In genomic region chr13:113951246-113951999, GRCh38 we compare ENCODE assay signal across 8 cellular contexts. TPM values are rescaled to one million over a fixed set of nuclear protein-coding genes. Genes with fewer than 3 reads are reported as not detected.
DNase-seq lines count a peak whose midpoint lies in the region; ATAC-seq and TF ChIP-seq lines count a peak whose summit lies in the region.

No MANE protein-coding gene starts in this region.

- peaks cover 8% of the 10 kb centered on the region for H3K36me3 ChIP-seq in fibroblast of lung (ENCODE audit: control insufficient read depth, insufficient read depth, low read length)
- H3K36me3 ChIP-seq in naive thymus-derived CD4-positive, alpha-beta T cell (ENCODE audit: control insufficient read depth in 2 of 3, insufficient read depth in 3 of 3, low read length in 3 of 3), result peaks cover 0 to 38% (median 16%) of the 10 kb centered on the region in 3 experiments

- no peak overlapping the region for H3K4me3 ChIP-seq in fibroblast of lung (replicated peaks in 1 of 4; ENCODE audit: control extremely low read depth in 1 of 4, insufficient read depth in 1 of 4, low read depth in 3 of 4, low read length in 4 of 4)
- H3K4me3 ChIP-seq in naive thymus-derived CD4-positive, alpha-beta T cell (ENCODE audit: low read length), result no peak overlapping the region

- peaks cover 13 to 24% (median 19%) of the 10 kb centered on the region in 5 donors for H3K36me3 Mint-ChIP-seq in naive thymus-derived CD4-positive, alpha-beta T cell

- H3K27ac Mint-ChIP-seq in naive thymus-derived CD4-positive, alpha-beta T cell, result peak overlapping the region in 1 of 9 donors; percentile 19
- H3K27ac Mint-ChIP-seq in stimulated activated naive CD8-positive, alpha-beta T cell treated with anti-CD3 and anti-CD28 coated beads, Interleukin-15, amount 100 ng/mL, for 72 hours, result peak overlapping the region in 1 of 2 donors; percentile 59

- CTCF ChIA-PET in HEK293T (lab: Yijun Ruan, JAX), result interaction anchor here (0.6 kb wide), 1 partner anchor 273 kb away, joined by 3 read pairs; no protein-coding TSS in a partner anchor
- CTCF ChIA-PET in naive thymus-derived CD4-positive, alpha-beta T cell (lab: Charles Lee), result no interaction called here

- no peaks in the 10 kb centered on the region for H3K27me3 Mint-ChIP-seq in naive thymus-derived CD4-positive, alpha-beta T cell
- H3K27me3 Mint-ChIP-seq in stimulated activated naive CD8-positive, alpha-beta T cell treated with anti-CD3 and anti-CD28 coated beads, Interleukin-15, amount 100 ng/mL, for 72 hours, result no peaks in the 10 kb centered on the region

- peaks cover 5 to 21% (median 11%) of the 10 kb centered on the region in 7 donors for H3K4me1 Mint-ChIP-seq in naive thymus-derived CD4-positive, alpha-beta T cell
- peaks cover 42% of the 10 kb centered on the region for H3K4me1 Mint-ChIP-seq in stimulated activated naive CD8-positive, alpha-beta T cell treated with anti-CD3 and anti-CD28 coated beads, Interleukin-15, amount 100 ng/mL, for 72 hours

- intact Hi-C loops in naive thymus-derived CD4-positive, alpha-beta T cell (cut with micrococcal nuclease), result loop anchor here (1.0 to 2.0 kb wide), 2 partner anchors 159 to 275 kb away; no protein-coding TSS in a partner anchor

- H3K27ac ChIP-seq in fibroblast of lung (ENCODE audit: insufficient read depth, low read length), result no peak overlapping the region
- H3K27ac ChIP-seq in naive thymus-derived CD4-positive, alpha-beta T cell (ENCODE audit: low read depth, low read length), result no peak overlapping the region

- peak overlapping the region in 2 of 10 donors; percentile 34 to 45 for H3K4me3 Mint-ChIP-seq in naive thymus-derived CD4-positive, alpha-beta T cell
- H3K4me3 Mint-ChIP-seq in stimulated activated naive CD8-positive, alpha-beta T cell treated with anti-CD3 and anti-CD28 coated beads, Interleukin-15, amount 100 ng/mL, for 72 hours, result peak overlapping the region in 1 of 2 donors; percentile 52

- no peaks in the 10 kb centered on the region for H3K9me3 ChIP-seq in fibroblast of lung (ENCODE audit: control insufficient read depth, insufficient read depth, low read depth, low read length)
- peaks cover 0 to 3% (median 0%) of the 10 kb centered on the region in 3 experiments for H3K9me3 ChIP-seq in naive thymus-derived CD4-positive, alpha-beta T cell (ENCODE audit: control insufficient read depth in 2 of 3, low read length in 3 of 3)

- no peaks in the 10 kb centered on the region for H3K79me2 ChIP-seq in fibroblast of lung (ENCODE audit: control insufficient read depth, insufficient read depth, low read length)

- H4K20me1 ChIP-seq in fibroblast of lung (ENCODE audit: control insufficient read depth, extremely low read depth, insufficient read depth, low read length), result no peaks in the 10 kb centered on the region

- H3K27me3 ChIP-seq in fibroblast of lung (ENCODE audit: control insufficient read depth, insufficient read depth, low read length), result no peaks in the 10 kb centered on the region
- H3K27me3 ChIP-seq in naive thymus-derived CD4-positive, alpha-beta T cell (ENCODE audit: control insufficient read depth in 2 of 2, insufficient read depth in 2 of 2, low read length in 2 of 2), result no peaks in the 10 kb centered on the region

- DNase-seq in ELF-1 (ENCODE audit: low read depth, low spot score), result peak; percentile 75
- peak; percentile 30 for DNase-seq in HEK293T (ENCODE audit: extremely low spot score)
- peak; percentile 11 for DNase-seq in NCI-H510A (lab: John Stamatoyannopoulos, UW)
- peak; percentile 9 for DNase-seq in activated CD8-positive, alpha-beta memory T cell treated with anti-CD3 and anti-CD28 coated beads, Interleukin-2, amount 50 U/mL, for 24 hours (ENCODE audit: extremely low read depth)
- peak; percentile 42 to 75 for DNase-seq in fibroblast of lung (ENCODE audit: low read depth in 2 of 2)
- peak in 8 of 9 donors; percentile 25 to 56 (median 44) for DNase-seq in naive thymus-derived CD4-positive, alpha-beta T cell
- peak; percentile 50 to 66 for DNase-seq in stimulated activated naive CD8-positive, alpha-beta T cell treated with anti-CD3 and anti-CD28 coated beads, Interleukin-15, amount 100 ng/mL, for 72 hours
- DNase-seq in effector CD4-positive, alpha-beta T cell, result no peak

- no peak overlapping the region for H3K4me2 ChIP-seq in fibroblast of lung (ENCODE audit: extremely low read depth, insufficient read depth, low read length)

- H3K9me3 Mint-ChIP-seq in naive thymus-derived CD4-positive, alpha-beta T cell, result peaks cover 0 to 19% (median 0%) of the 10 kb centered on the region in 11 donors
- peaks cover 6 to 21% of the 10 kb centered on the region in 2 donors for H3K9me3 Mint-ChIP-seq in stimulated activated naive CD8-positive, alpha-beta T cell treated with anti-CD3 and anti-CD28 coated beads, Interleukin-15, amount 100 ng/mL, for 72 hours

- ATAC-seq in naive thymus-derived CD4-positive, alpha-beta T cell, result peak; percentile 75
- peak; percentile 83 for ATAC-seq in stimulated activated naive CD8-positive, alpha-beta T cell treated with anti-CD3 and anti-CD28 coated beads, Interleukin-15, amount 100 ng/mL, for 72 hours

- TF ChIP-seq CTCF in fibroblast of lung (conservative IDR thresholded peaks at IDR 0.05 in 1 of 2, IDR thresholded peaks at IDR 0.05 in 1 of 2; ENCODE audit: low read depth in 1 of 2, low read length in 2 of 2), result peak; percentile 71 to 85

- H3K9ac ChIP-seq in fibroblast of lung (ENCODE audit: insufficient read depth, low read length), result no peak overlapping the region

- no peak overlapping the region for H2AFZ ChIP-seq in fibroblast of lung (ENCODE audit: low read length)

- H3K4me1 ChIP-seq in fibroblast of lung (ENCODE audit: control insufficient read depth, extremely low read depth, insufficient read depth, low read length), result peaks cover 8% of the 10 kb centered on the region
- no peaks in the 10 kb centered on the region for H3K4me1 ChIP-seq in naive thymus-derived CD4-positive, alpha-beta T cell (ENCODE audit: control insufficient read depth in 2 of 2, insufficient read depth in 2 of 2, low read length in 2 of 2)

- POLR2A ChIA-PET in HEK293T (lab: Yijun Ruan, JAX), result no interaction called here
- POLR2A ChIA-PET in naive thymus-derived CD4-positive, alpha-beta T cell (lab: Charles Lee), result no interaction called here

TF ChIP-seq in HEK293T, 16 proteins besides CTCF, POLR2A, EP300 and RAD21:
- TF ChIP-seq ELF4 (IDR thresholded peaks at IDR 0.05) (no peak), ARNT (IDR thresholded peaks at IDR 0.05) (no peak), ZNF384 (IDR thresholded peaks at IDR 0.05) (no peak), BHLHE40 (IDR thresholded peaks at IDR 0.05; ENCODE audit: borderline replicate concordance) (no peak), PKNOX1 (IDR thresholded peaks at IDR 0.05) (no peak), CTBP1 (IDR thresholded peaks at IDR 0.05; ENCODE audit: borderline replicate concordance) (no peak), HDGF (IDR thresholded peaks at IDR 0.05; ENCODE audit: borderline replicate concordance) (no peak), TARDBP (IDR thresholded peaks at IDR 0.05) (no peak), FOXM1 (IDR thresholded peaks at IDR 0.05; ENCODE audit: borderline replicate concordance) (no peak), LEF1 (IDR thresholded peaks at IDR 0.05; ENCODE audit: borderline replicate concordance) (no peak), FOXK2 (IDR thresholded peaks at IDR 0.05) (no peak), SP1 (IDR thresholded peaks at IDR 0.05) (no peak), NFRKB (IDR thresholded peaks at IDR 0.05) (no peak), SUZ12 (IDR thresholded peaks at IDR 0.05) (no peak), FOXA1 (IDR thresholded peaks at IDR 0.05) (no peak), L3MBTL2 (conservative IDR thresholded peaks at IDR 0.05) (no peak)

RNA-seq across cellular contexts. Expression of gene C13orf46, which starts 22.5 kb away (rescaled TPM):
- total RNA-seq in fibroblast of lung, result 0.26 and 0.50 TPM in 2 replicates
- polyA plus RNA-seq in fibroblast of lung, result 0.54 and 0.56 TPM in 2 replicates
- 0.18 and 0.82 TPM in 2 replicates for polyA plus RNA-seq in fibroblast of lung (2012)
- polyA minus RNA-seq in fibroblast of lung (ENCODE audit: low replicate concordance), result 6.3 and 6.4 TPM in 2 replicates
- total RNA-seq in naive thymus-derived CD4-positive, alpha-beta T cell, result 10 to 100 TPM in 4 of 5 experiments, 1 to 10 TPM in 1; 8.0 to 27.0 (median 19.1) TPM
- polyA plus RNA-seq in naive thymus-derived CD4-positive, alpha-beta T cell, result 1 to 10 TPM; 1.3 to 1.4 TPM
